Comparison of ENCODE assay signal across 10 cellular contexts in the genomic region with DNA sequence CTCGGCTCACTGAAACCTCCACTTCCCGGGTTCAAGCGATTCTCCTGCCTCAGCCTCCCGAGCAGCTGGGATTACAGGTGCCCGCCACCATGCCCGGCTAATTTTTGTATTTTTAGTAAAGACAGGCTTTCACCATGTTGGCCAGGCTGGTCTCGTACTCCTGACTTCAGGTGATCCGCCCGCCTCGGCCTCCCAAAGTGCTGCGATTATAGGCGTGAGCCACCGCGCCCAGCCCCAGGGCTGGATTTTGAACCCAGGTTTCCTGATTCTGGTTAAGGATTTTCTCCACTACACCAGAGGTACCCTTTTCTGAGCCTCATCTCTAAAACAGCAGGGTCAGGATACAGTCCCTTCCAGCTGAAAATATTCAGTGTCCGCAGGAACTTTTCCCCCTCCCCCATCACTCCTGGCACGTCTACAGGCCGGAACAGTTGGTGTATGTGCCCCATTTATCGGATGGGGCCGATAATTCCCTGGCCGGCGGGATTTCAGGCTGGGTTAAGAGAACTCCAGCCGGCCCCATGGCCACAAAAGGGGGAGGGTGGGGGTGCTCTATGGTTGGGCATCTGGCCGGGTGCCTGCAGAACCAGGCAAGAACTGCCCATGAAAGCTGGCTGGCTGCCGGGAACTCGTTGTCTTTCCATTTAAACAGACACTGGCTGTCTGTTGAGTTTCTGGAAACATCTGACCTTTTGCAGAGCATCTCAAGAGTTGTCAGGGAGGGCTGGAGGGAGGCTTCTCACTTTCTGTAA. TPM values are rescaled to one million over a fixed set of nuclear protein-coding genes. Genes with fewer than 3 reads are reported as not detected.
DNase-seq lines count a peak whose midpoint lies in the region; ATAC-seq and TF ChIP-seq lines count a peak whose summit lies in the region.
"Had no signal": no experiment of that assay in that cellular context is flagged by ENCODE, and none has a peak within 500 bp of the region (broad histone marks: within the 10 kb centered on the region; RNA-seq: fewer than 3 reads in every experiment).

No MANE protein-coding gene starts in this region.

- H3K4me3 Mint-ChIP-seq in stimulated activated naive CD8-positive, alpha-beta T cell treated with anti-CD3 and anti-CD28 coated beads, Interleukin-15, amount 100 ng/mL, for 72 hours, result no peak overlapping the region
- no peak overlapping the region for H3K4me3 Mint-ChIP-seq in T-cell
- H3K4me3 Mint-ChIP-seq: activated B cell treated with CpG ODN at 0.5 μM for 24 hours had no signal

- H3K79me2 ChIP-seq in SK-N-SH (ENCODE audit: insufficient read depth), result no peaks in the 10 kb centered on the region; the same call in 1 of the 2 replicates

- no peaks in the 10 kb centered on the region for H4K20me1 ChIP-seq in SK-N-SH (ENCODE audit: insufficient read depth)

- H3K9ac ChIP-seq in SK-N-SH, result no peak overlapping the region

- H3K27ac ChIP-seq in SK-N-SH (ENCODE audit: low read depth in 2 of 2, low read length in 1 of 2), result peak overlapping the region; percentile 41 to 89; a peak in 3 of 4 replicates

- H3F3A ChIP-seq in SK-N-SH (replicated peaks; ENCODE audit: insufficient read depth), result peaks cover 3% of the 10 kb centered on the region

- DNase-seq in AG10803 (ENCODE audit: low read depth) (peak; percentile 15), SK-N-SH (peak; percentile 89), globus pallidus (ENCODE audit: low spot score) (peak; percentile 88), omental fat pad (ENCODE audit: low spot score) (peak; percentile 63), GM13976 (ENCODE audit: low spot score) (no peak), T-cell (no peak)
- DNase-seq in stimulated activated naive CD8-positive, alpha-beta T cell treated with anti-CD3 and anti-CD28 coated beads, Interleukin-15, amount 100 ng/mL, for 72 hours, result no peak
- DNase-seq: activated B cell treated with CpG ODN at 0.5 μM for 24 hours, Karpas-422 had no signal

- in situ Hi-C loops in GM13976 (cut with MboI; ENCODE audit: low sequenced_read_pairs, unreplicated experiment), result no loop called here

- no peaks in the 10 kb centered on the region for H3K36me3 ChIP-seq in SK-N-SH (replicated peaks in 1 of 2; ENCODE audit: control insufficient read depth in 1 of 2, insufficient read depth in 2 of 2, low read length in 1 of 2)

- no peaks in the 10 kb centered on the region for H3K36me3 Mint-ChIP-seq in T-cell

- POLR2A ChIA-PET in SK-N-SH (lab: Yijun Ruan, JAX), result interaction anchor here (0.6 to 1.8 kb wide), 7 partner anchors 13 to 58 kb away, joined by 3 to 11 read pairs (median 4); a partner anchor contains a TSS
- POLR2A ChIA-PET in T-cell (lab: Charles Lee), result no interaction called here

- peaks cover 8% of the 10 kb centered on the region for H3K27me3 Mint-ChIP-seq in stimulated activated naive CD8-positive, alpha-beta T cell treated with anti-CD3 and anti-CD28 coated beads, Interleukin-15, amount 100 ng/mL, for 72 hours
- peaks cover 0 to 2% of the 10 kb centered on the region in 2 donors for H3K27me3 Mint-ChIP-seq in T-cell
- H3K27me3 Mint-ChIP-seq: activated B cell treated with CpG ODN at 0.5 μM for 24 hours had no signal

- H3K4me1 ChIP-seq in SK-N-SH (ENCODE audit: control insufficient read depth in 1 of 2, insufficient read depth in 2 of 2, low read depth in 1 of 2, low read length in 1 of 2), result peaks cover 11 to 13% of the 10 kb centered on the region in 2 experiments; a peak in 2 of 4 replicates

- H3K4me3 ChIP-seq in AG10803 (ENCODE audit: low read length) (no peak overlapping the region), SK-N-SH (ENCODE audit: low read depth in 2 of 2, low read length in 1 of 2) (no peak overlapping the region)

- H3K9me3 Mint-ChIP-seq in stimulated activated naive CD8-positive, alpha-beta T cell treated with anti-CD3 and anti-CD28 coated beads, Interleukin-15, amount 100 ng/mL, for 72 hours, result no peaks in the 10 kb centered on the region
- H3K9me3 Mint-ChIP-seq in T-cell, result no peaks in the 10 kb centered on the region
- H3K9me3 Mint-ChIP-seq: activated B cell treated with CpG ODN at 0.5 μM for 24 hours had no signal

- no peaks in the 10 kb centered on the region for H3K27me3 ChIP-seq in SK-N-SH (ENCODE audit: insufficient read depth)

- WGBS in SK-N-SH (ENCODE audit: low lambda C conversion rate), result 70% methylated on average over 25 of the region's 25 CpGs

- peak overlapping the region; percentile 73; the same call in 1 of the 2 replicates for H2AFZ ChIP-seq in SK-N-SH (ENCODE audit: low read depth)

- H3K4me1 Mint-ChIP-seq in stimulated activated naive CD8-positive, alpha-beta T cell treated with anti-CD3 and anti-CD28 coated beads, Interleukin-15, amount 100 ng/mL, for 72 hours, result peaks cover 10% of the 10 kb centered on the region
- peaks cover 8 to 13% (median 11%) of the 10 kb centered on the region in 3 donors for H3K4me1 Mint-ChIP-seq in T-cell

- CTCF ChIA-PET in SK-N-SH (lab: Yijun Ruan, JAX) (interaction anchor here (0.6 to 1.3 kb wide), 4 partner anchors 18 to 47 kb away, joined by 3 to 8 read pairs (median 4); a partner anchor contains a TSS), T-cell (lab: Charles Lee) (no interaction called here)

- H3K4me2 ChIP-seq in SK-N-SH, result peak overlapping the region; percentile 68

- no peak for TF ChIP-seq RAD21 in SK-N-SH (IDR thresholded peaks at IDR 0.05; ENCODE audit: low read length)

- ATAC-seq in omental fat pad (ENCODE audit: low FRiP score) (peak; percentile 80), GM21576 (IDR thresholded peaks at IDR 0.05; ENCODE audit: unreplicated experiment) (no peak), T-cell (replicated peaks in 1 of 4) (no peak)
- ATAC-seq in stimulated activated naive CD8-positive, alpha-beta T cell treated with anti-CD3 and anti-CD28 coated beads, Interleukin-15, amount 100 ng/mL, for 72 hours, result no peak

- no peak overlapping the region for H3K27ac Mint-ChIP-seq in stimulated activated naive CD8-positive, alpha-beta T cell treated with anti-CD3 and anti-CD28 coated beads, Interleukin-15, amount 100 ng/mL, for 72 hours
- no peak overlapping the region for H3K27ac Mint-ChIP-seq in T-cell
- H3K27ac Mint-ChIP-seq: activated B cell treated with CpG ODN at 0.5 μM for 24 hours had no signal

- no peak for TF ChIP-seq CTCF in AG10803 (conservative IDR thresholded peaks at IDR 0.05; ENCODE audit: low read length)
- no peak for TF ChIP-seq CTCF in SK-N-SH (IDR thresholded peaks at IDR 0.05)
- TF ChIP-seq CTCF in omental fat pad (IDR thresholded peaks at IDR 0.05), result no peak
- TF ChIP-seq CTCF in GM13976 (IDR thresholded peaks at IDR 0.05; ENCODE audit: borderline replicate concordance, control extremely low read depth, extremely low read depth, insufficient read depth, missing control alignments), result no peak

- H3K9me3 ChIP-seq in SK-N-SH, result no peaks in the 10 kb centered on the region

- TF ChIP-seq EP300 in SK-N-SH (IDR thresholded peaks at IDR 0.05; ENCODE audit: borderline replicate concordance in 1 of 2, low read depth in 1 of 2, low read length in 1 of 2), result peak in 1 of 2 experiments; percentile 82; a peak in 3 of 4 replicates

- H3K9me2 ChIP-seq in SK-N-SH, result no peaks in the 10 kb centered on the region

TF ChIP-seq in SK-N-SH, 30 proteins besides CTCF, POLR2A, EP300 and RAD21 (continues in another document):
- TF ChIP-seq GATA2 (CRISPR knock-in tag; IDR thresholded peaks at IDR 0.05), result no peak
- no peak for TF ChIP-seq POLR2AphosphoS5 (IDR thresholded peaks at IDR 0.05; ENCODE audit: low read depth, low read length)
- TF ChIP-seq, protein P1, sequence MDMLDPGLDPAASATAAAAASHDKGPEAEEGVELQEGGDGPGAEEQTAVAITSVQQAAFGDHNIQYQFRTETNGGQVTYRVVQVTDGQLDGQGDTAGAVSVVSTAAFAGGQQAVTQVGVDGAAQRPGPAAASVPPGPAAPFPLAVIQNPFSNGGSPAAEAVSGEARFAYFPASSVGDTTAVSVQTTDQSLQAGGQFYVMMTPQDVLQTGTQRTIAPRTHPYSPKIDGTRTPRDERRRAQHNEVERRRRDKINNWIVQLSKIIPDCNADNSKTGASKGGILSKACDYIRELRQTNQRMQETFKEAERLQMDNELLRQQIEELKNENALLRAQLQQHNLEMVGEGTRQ (IDR thresholded peaks at IDR 0.05; ENCODE audit: borderline replicate concordance, low read depth, low read length), result no peak
- no peak for TF ChIP-seq MEF2A (IDR thresholded peaks at IDR 0.05; ENCODE audit: borderline replicate concordance, low read depth)
- peak; percentile 74 for TF ChIP-seq RCOR1 (IDR thresholded peaks at IDR 0.05; ENCODE audit: low read length)
- TF ChIP-seq TAF1 (IDR thresholded peaks at IDR 0.05; ENCODE audit: borderline replicate concordance, low read depth, low read length), result no peak
- no peak for TF ChIP-seq YY1 (IDR thresholded peaks at IDR 0.05; ENCODE audit: low read depth)

RNA-seq across cellular contexts. Expression of a gene that starts 26.8 kb away (rescaled TPM):
- polyA plus RNA-seq in SK-N-SH (2012; rRNA removed), result 15.2 and 38.9 TPM in 2 replicates
- polyA plus RNA-seq in SK-N-SH (2012; cell fraction: cytosol; rRNA removed), result 16.4 and 18.3 TPM in 2 replicates
- 48.9 and 49.5 TPM in 2 replicates for polyA plus RNA-seq in SK-N-SH (2012; cell fraction: nucleus; rRNA removed)
- total RNA-seq in omental fat pad (10 to 100 TPM in 3 of 4 donors, 1 to 10 TPM in 1; 9.3 to 24.4 (median 17.6) TPM), T-cell (10 to 100 TPM; 11.7 to 34.7 (median 25.4) TPM)

RNA-seq across cellular contexts. Expression of a gene that starts 59.4 kb away (rescaled TPM):
- 74.7 and 87.9 TPM in 2 replicates for polyA plus RNA-seq in SK-N-SH (2012; rRNA removed)
- 52.7 and 60.3 TPM in 2 replicates for polyA plus RNA-seq in SK-N-SH (2012; cell fraction: cytosol; rRNA removed)
- polyA plus RNA-seq in SK-N-SH (2012; cell fraction: nucleus; rRNA removed), result 63.1 and 96.6 TPM in 2 replicates
- 10 to 100 TPM; 27.9 to 48.3 (median 34.5) TPM for total RNA-seq in omental fat pad
- total RNA-seq in T-cell, result 100 to 1,000 TPM; 112 to 201 (median 139) TPM

RNA-seq across cellular contexts. Expression of a gene that starts 59.7 kb away (rescaled TPM):
- 2.2 and 2.4 TPM in 2 replicates for polyA plus RNA-seq in SK-N-SH (2012; rRNA removed)
- polyA plus RNA-seq in SK-N-SH (2012; cell fraction: cytosol; rRNA removed), result 0.93 and 2.1 TPM in 2 replicates
- polyA plus RNA-seq in SK-N-SH (2012; cell fraction: nucleus; rRNA removed), result 4.0 and 5.3 TPM in 2 replicates
- total RNA-seq in omental fat pad, result 1 to 10 TPM; 4.2 to 8.0 (median 5.2) TPM
- total RNA-seq in T-cell, result 10 to 100 TPM in 3 of 5 donors, 1 to 10 TPM in 2; 7.9 to 14.5 (median 12.1) TPM

Comparison
In these comparisons a context has a peak if more than half of its experiments do, and no peak if none do; other contexts are left out.
1. DNase-seq: peak in AG10803 (single experiment), SK-N-SH (single experiment), globus pallidus (single experiment) and omental fat pad (single experiment); none in stimulated activated naive CD8-positive, alpha-beta T cell treated with anti-CD3 and anti-CD28 coated beads, Interleukin-15, amount 100 ng/mL, for 72 hours (0 of 2), GM13976 (single experiment) and T-cell (0 of 34).